ENCODE assay signal across 28 cellular contexts in genomic region chr1:213585959-213586608, GRCh38.
"Had no signal": no experiment of that assay in that cellular context is flagged by ENCODE, and none has a peak within 500 bp of the region (broad histone marks: within the 10 kb centered on the region; RNA-seq: fewer than 3 reads in every experiment).

No MANE protein-coding gene starts in this region.

- H3K4me3 ChIP-seq: adrenal gland, gastroesophageal sphincter, left lung, ovary, prostate gland, stomach, thyroid gland, upper lobe of right lung had no signal

- FAIRE-seq: endothelial cell of umbilical vein, kidney had no signal

- H3K27ac ChIP-seq: adrenal gland, gastroesophageal sphincter, left lung, ovary, prostate gland, stomach, thyroid gland, upper lobe of right lung had no signal

- H3K36me3 ChIP-seq: adrenal gland, gastroesophageal sphincter, left lung, ovary, prostate gland, stomach, thyroid gland, upper lobe of right lung had no signal

- ATAC-seq: gastroesophageal sphincter; stimulated activated naive B cell treated with anti-CD40 and anti-IgM and Interleukin-4, amounts not matched to agents 10 μg/mL and 1 μg/mL and 100 μg/mL, for 72 hours had no signal

- DNase-seq: activated CD4-positive, alpha-beta memory T cell treated with anti-CD3 and anti-CD28 coated beads for 36 hours; activated CD4-positive, alpha-beta T cell treated with anti-CD3 and anti-CD28 coated beads, Interleukin-2, amount 10 ng/mL, durations not matched to agents 24 days and 14 days; activated CD4-positive, CD25-positive, alpha-beta regulatory T cell treated with anti-CD3 and anti-CD28 coated beads, Interleukin-2, amount 50 U/mL, for 72 hours; activated CD8-positive, alpha-beta memory T cell treated with anti-CD3 and anti-CD28 coated beads, Interleukin-2, amount 50 U/mL, for 4 hours; activated effector memory CD4-positive, alpha-beta T cell treated with anti-CD3 and anti-CD28 coated beads, Interleukin-2, amount 50 U/mL, for 16 hours; activated naive CD4-positive, alpha-beta T cell treated with anti-CD3 and anti-CD28 coated beads for 36 hours; activated naive CD8-positive, alpha-beta T cell treated with anti-CD3 and anti-CD28 coated beads for 36 hours; activated T-cell treated with anti-CD3 and anti-CD28 coated beads, Interleukin-2, amount 50 U/mL, for 1 hour; adrenal gland; aorta; caudate nucleus; hypothalamus; immature natural killer cell; kidney; left lung; naive B cell; ovary; retina; stimulated activated CD4-positive, alpha-beta T cell treated with anti-CD3 and anti-CD28 coated beads, Interleukin-15, amount 100 ng/mL, for 24 hours; stimulated activated CD4-positive, alpha-beta T cell treated with anti-CD3 and anti-CD28 coated beads, Interleukin-2, amount 100 ng/mL, for 24 hours; stimulated activated naive B cell treated with anti-CD40 and anti-IgM and Interleukin-4, amounts not matched to agents 10 μg/mL and 1 μg/mL and 100 μg/mL, for 72 hours; stomach; T-helper 2 cell; thyroid gland; upper lobe of right lung had no signal

- H3K9me3 ChIP-seq: adrenal gland, gastroesophageal sphincter, left lung, ovary, prostate gland, stomach, thyroid gland, upper lobe of right lung had no signal

- H3K27me3 ChIP-seq: adrenal gland, ovary, stomach, thyroid gland, upper lobe of right lung had no signal

- H3K4me1 ChIP-seq: adrenal gland, gastroesophageal sphincter, left lung, prostate gland, stomach, thyroid gland, upper lobe of right lung had no signal
